In the genomic region with DNA sequence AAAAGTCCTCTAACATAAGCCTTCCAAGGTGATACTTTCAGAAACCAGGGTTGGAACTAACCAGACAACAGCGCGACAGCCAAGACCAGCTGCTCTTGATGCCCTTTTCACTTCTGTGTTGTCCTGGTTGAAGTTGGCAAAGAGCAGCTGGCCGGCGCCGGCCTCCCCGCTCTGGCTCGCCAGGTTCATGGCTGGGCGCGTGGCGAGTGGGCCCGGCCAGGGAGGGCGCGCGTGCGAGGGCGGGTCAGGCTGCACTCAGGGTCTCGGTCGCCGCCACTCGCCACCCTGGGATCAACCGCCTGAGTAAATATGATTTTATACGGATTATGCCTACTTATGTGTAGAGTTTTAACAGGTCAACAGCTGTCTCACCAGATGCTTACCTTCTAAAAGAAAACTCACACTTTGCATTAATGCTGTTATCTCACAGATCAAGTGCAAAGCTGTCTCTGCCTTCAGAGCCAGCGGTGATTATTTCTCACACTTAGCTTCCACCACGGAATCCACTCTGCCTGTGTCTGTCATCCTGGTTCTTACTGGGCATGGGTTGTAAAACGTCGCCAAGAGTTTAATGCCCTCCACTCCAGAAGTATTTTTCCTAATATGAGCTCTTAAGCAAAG, we compare ENCODE assay signal across 17 cellular contexts. TPM values are rescaled to one million over a fixed set of nuclear protein-coding genes. Genes with fewer than 3 reads are reported as not detected.
DNase-seq lines count a peak whose midpoint lies in the region; ATAC-seq and TF ChIP-seq lines count a peak whose summit lies in the region.
"Had no signal": no experiment of that assay in that cellular context is flagged by ENCODE, and none has a peak within 500 bp of the region (broad histone marks: within the 10 kb centered on the region; RNA-seq: fewer than 3 reads in every experiment).

No MANE protein-coding gene starts in this region.

- H3K9me3 ChIP-seq in psoas muscle (no peaks in the 10 kb centered on the region), vagina (no peaks in the 10 kb centered on the region)
- H3K9me3 ChIP-seq: ascending aorta, SK-N-SH, thoracic aorta had no signal

- H3K27me3 ChIP-seq in psoas muscle (ENCODE audit: insufficient read depth in 3 of 3, low read length in 2 of 3) (no peaks in the 10 kb centered on the region), vagina (no peaks in the 10 kb centered on the region)
- H3K27me3 ChIP-seq: ascending aorta had no signal

- H3K4me1 ChIP-seq in psoas muscle (peaks cover 10% of the 10 kb centered on the region), vagina (peaks cover 4% of the 10 kb centered on the region)
- H3K4me1 ChIP-seq: ascending aorta, parathyroid adenoma had no signal

- H3K27ac ChIP-seq in psoas muscle (peak overlapping the region; percentile 81), vagina (peak overlapping the region; percentile 9)
- H3K27ac ChIP-seq: parathyroid adenoma, thoracic aorta had no signal

- TF ChIP-seq CTCF in psoas muscle (IDR thresholded peaks at IDR 0.05) (no peak), vagina (IDR thresholded peaks at IDR 0.05) (no peak)

- DNase-seq in NCI-H2171 treated with DMSO at 0.1 percent for 48 hours (lab: John Stamatoyannopoulos, UW) (peak; percentile 38), NCI-H2171 (lab: John Stamatoyannopoulos, UW) (no peak), left cardiac atrium (no peak), psoas muscle (peak; percentile 55 to 81), vagina (ENCODE audit: extremely low spot score in 2 of 2) (no peak), hepatic stellate cell (ENCODE audit: low spot score) (no peak), HK-2 (ENCODE audit: unreplicated experiment) (no peak)
- DNase-seq: 8988T; activated CD4-positive, alpha-beta memory T cell treated with anti-CD3 and anti-CD28 coated beads for 36 hours; DND-41; GOT3; NCI-H187 treated with DMSO at 0.1 percent for 48 hours had no signal

- TF ChIP-seq POLR2A in vagina (IDR thresholded peaks at IDR 0.05), result no peak

- H3K4me3 ChIP-seq in psoas muscle (no peak overlapping the region), vagina (no peak overlapping the region)
- H3K4me3 ChIP-seq: ascending aorta, thoracic aorta had no signal

- H3K36me3 ChIP-seq in psoas muscle (ENCODE audit: insufficient read depth in 1 of 2, low read depth in 1 of 2) (peaks cover 3 to 65% of the 10 kb centered on the region in 2 donors), vagina (peaks cover 0 to 54% of the 10 kb centered on the region in 2 donors)

- ATAC-seq in left cardiac atrium (peak; percentile 71 to 74), psoas muscle (peak; percentile 81 to 94 (median 92)), GM21360 (IDR thresholded peaks at IDR 0.05; ENCODE audit: unreplicated experiment) (no peak)

- WGBS in psoas muscle, 3 donors, result 40 to 59% (median 42%) methylated on average over 26 of the region's 26 CpGs

- intact Hi-C loops in left cardiac atrium (cut with DNase I) (loop anchor here in 1 of 2 donors (10.0 kb wide), 1 partner anchor 114 kb away; no protein-coding TSS in a partner anchor), psoas muscle (cut with DNase I) (no loop called here), vagina (cut with DNase I) (no loop called here)

RNA-seq across cellular contexts. Expression of a gene that starts 13.5 kb away (rescaled TPM):
- total RNA-seq in left cardiac atrium (10 to 100 TPM; 21.4 to 26.2 TPM), psoas muscle (10 to 100 TPM; 29.2 to 38.7 (median 35.2) TPM), vagina (17.2 TPM)
- polyA plus RNA-seq in psoas muscle, result 10 to 100 TPM; 26.9 to 71.2 (median 29.7) TPM

RNA-seq across cellular contexts. Expression of a gene that starts 13.8 kb away (rescaled TPM):
- total RNA-seq in left cardiac atrium (100 to 1,000 TPM; 676 to 729 TPM), psoas muscle (100 to 1,000 TPM; 409 to 577 (median 500) TPM), vagina (149 TPM)
- 100 to 1,000 TPM; 619 to 931 (median 653) TPM for polyA plus RNA-seq in psoas muscle

RNA-seq across cellular contexts. Expression of a gene that starts 27.2 kb away (rescaled TPM):
- total RNA-seq in left cardiac atrium (10 to 100 TPM in 1 of 2 donors, 1 to 10 TPM in 1; 7.2 to 14.3 TPM), psoas muscle (10 to 100 TPM in 1 of 4 donors, 1 to 10 TPM in 3; 5.6 to 10.7 (median 8.1) TPM), vagina (26.8 TPM)
- polyA plus RNA-seq in psoas muscle, result 1 to 10 TPM; 1.2 to 4.5 (median 3.8) TPM

RNA-seq across cellular contexts. Expression of a gene that starts 48.1 kb away (rescaled TPM):
- total RNA-seq in left cardiac atrium (10 to 100 TPM; 38.1 to 46.7 TPM), psoas muscle (10 to 100 TPM; 50.4 to 70.6 (median 59.2) TPM), vagina (33.6 TPM)
- 10 to 100 TPM; 64.1 to 80.6 (median 76.2) TPM for polyA plus RNA-seq in psoas muscle

RNA-seq across cellular contexts. Expression of a gene that starts 49.2 kb away (rescaled TPM):
- total RNA-seq in left cardiac atrium (1 to 10 TPM; 5.8 to 6.7 TPM), psoas muscle (1 to 10 TPM; 2.7 to 7.0 (median 3.6) TPM), vagina (12.8 TPM)
- polyA plus RNA-seq in psoas muscle, result 1 to 10 TPM; 3.3 to 6.4 (median 4.9) TPM

Comparison
In these comparisons a context has a peak if more than half of its experiments do, and no peak if none do; other contexts are left out.
1. DNase-seq: peak in NCI-H2171 treated with DMSO at 0.1 percent for 48 hours (single experiment) and psoas muscle (2 of 2); none in NCI-H2171 (single experiment), left cardiac atrium (single experiment), vagina (0 of 2), hepatic stellate cell (single experiment) and HK-2 (single experiment).